Comparison of ENCODE assay signal across 9 cellular contexts in the genomic region with DNA sequence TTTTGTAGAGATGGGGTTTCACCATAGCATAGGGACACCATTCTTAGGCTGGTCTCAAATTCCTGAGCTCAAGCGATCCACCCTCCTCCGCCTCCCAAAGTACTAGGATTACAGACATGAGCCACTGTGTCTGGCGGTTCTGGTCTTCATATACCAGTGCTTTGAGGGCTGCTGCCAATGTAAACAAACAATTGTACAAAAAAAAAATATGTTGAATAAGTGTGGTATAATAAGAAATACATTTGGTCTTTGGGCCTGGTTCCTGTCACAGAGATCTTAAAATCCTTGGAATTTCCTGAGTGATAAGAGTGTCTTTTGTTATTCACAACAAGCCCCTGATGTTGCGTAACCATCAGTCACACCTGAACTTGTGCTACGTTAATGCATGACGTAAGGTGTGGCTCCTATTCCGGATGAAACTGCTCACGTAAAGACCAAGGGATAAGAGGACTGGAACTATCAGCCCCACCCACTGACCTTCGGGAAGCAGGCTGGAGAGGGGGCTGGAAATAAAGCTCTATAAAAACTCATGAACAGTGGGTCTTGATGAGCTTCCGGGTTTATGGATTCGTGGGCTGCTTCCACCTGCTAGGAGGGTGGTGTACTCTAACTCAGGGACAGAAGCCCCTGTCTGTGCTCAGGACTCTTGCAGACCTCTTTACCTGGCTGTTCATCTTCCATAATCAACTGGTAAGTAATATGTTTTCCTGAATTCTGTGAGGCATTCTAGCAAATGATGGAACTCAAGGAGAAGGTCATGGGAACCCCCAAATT. TPM values are rescaled to one million over a fixed set of nuclear protein-coding genes. Genes with fewer than 3 reads are reported as not detected.
A peak's percentile ranks its signal among the peaks of the same experiment; 100 is the strongest.
DNase-seq lines count a peak whose midpoint lies in the region; ATAC-seq and TF ChIP-seq lines count a peak whose summit lies in the region.
"Had no signal": no experiment of that assay in that cellular context is flagged by ENCODE, and none has a peak within 500 bp of the region (broad histone marks: within the 10 kb centered on the region; RNA-seq: fewer than 3 reads in every experiment).

No MANE protein-coding gene starts in this region.

- WGBS in heart right ventricle, 2 donors = 30 to 41% methylated on average over 11 of the region's 11 CpGs

- TF ChIP-seq CTCF in SU-DHL-6 (IDR thresholded peaks at IDR 0.05; ENCODE audit: insufficient read depth, low read length, poor library complexity, severe bottlenecking) (no peak), heart right ventricle (IDR thresholded peaks at IDR 0.05) (no peak)

- peak; percentile 27 to 91 (median 79) for ATAC-seq in heart right ventricle
- no peak for ATAC-seq in HG03571 (IDR thresholded peaks at IDR 0.05; ENCODE audit: unreplicated experiment)
- ATAC-seq in GM18858 (IDR thresholded peaks at IDR 0.05; ENCODE audit: unreplicated experiment) = no peak
- ATAC-seq in GM18867 (IDR thresholded peaks at IDR 0.05; ENCODE audit: unreplicated experiment) = no peak
- ATAC-seq: activated naive CD8-positive, alpha-beta T cell treated with anti-CD3 and anti-CD28 coated beads, Interleukin-2, amount 50 U/mL, for 24 hours had no signal

- peak overlapping the region; percentile 68 for H2AFZ ChIP-seq in SU-DHL-6 (ENCODE audit: low read depth, low read length, severe bottlenecking)

- H3K9me3 ChIP-seq in SU-DHL-6 (ENCODE audit: insufficient read depth, low read length) = no peaks in the 10 kb centered on the region
- H3K9me3 ChIP-seq in heart right ventricle = peaks cover 0 to 7% (median 0%) of the 10 kb centered on the region in 11 donors
- H3K9me3 ChIP-seq in skeletal muscle satellite cell (replicated peaks; ENCODE audit: low read length) = no peaks in the 10 kb centered on the region

- H3K79me2 ChIP-seq in SU-DHL-6 (ENCODE audit: insufficient read depth, low read length) = no peaks in the 10 kb centered on the region

- H3K4me3 ChIP-seq in SU-DHL-6 (ENCODE audit: insufficient read depth, low read length, poor library complexity, severe bottlenecking) (no peak overlapping the region), heart right ventricle (peak overlapping the region in 4 of 10 donors; percentile 16 to 28 (median 24)), skeletal muscle satellite cell (ENCODE audit: low read length) (no peak overlapping the region)

- H3K9ac ChIP-seq in SU-DHL-6 (ENCODE audit: low read length) = peak overlapping the region; percentile 18; the same call in 1 of the 2 replicates
- H3K9ac ChIP-seq in skeletal muscle satellite cell (ENCODE audit: low read depth, low read length) = no peak overlapping the region

- no peaks in the 10 kb centered on the region for H4K20me1 ChIP-seq in SU-DHL-6 (ENCODE audit: low read depth, low read length)

- H3K27me3 ChIP-seq in SU-DHL-6 (ENCODE audit: low read length) (no peaks in the 10 kb centered on the region), heart right ventricle (no peaks in the 10 kb centered on the region), skeletal muscle satellite cell (ENCODE audit: control insufficient read depth, insufficient read depth, low read length) (no peaks in the 10 kb centered on the region)

- intact Hi-C loops in heart right ventricle (cut with DNase I) (loop anchor here in 9 of 10 donors (1.0 to 10.0 kb wide), 11 partner anchors 141 to 373 kb away; partner anchors contain the start of gene A2ML1 (in 2 of the 9)), posterior vena cava (cut with DNase I) (loop anchor here (5.0 to 10.0 kb wide), 2 partner anchors 141 to 143 kb away; partner anchors contain the start of gene A2ML1 (in 2 of the 2))

- H3K4me2 ChIP-seq in SU-DHL-6 (ENCODE audit: low read depth, low read length, poor library complexity, severe bottlenecking) = no peak overlapping the region
- peak overlapping the region; percentile 41 for H3K4me2 ChIP-seq in skeletal muscle satellite cell (ENCODE audit: low read length)

- no peaks in the 10 kb centered on the region for H3K9me2 ChIP-seq in SU-DHL-6 (replicated peaks; ENCODE audit: insufficient read depth, low read length)

- no peak overlapping the region for H3K27ac ChIP-seq in SU-DHL-6 (ENCODE audit: low read depth, low read length)
- peak overlapping the region in 9 of 10 donors; percentile 20 to 75 (median 61) for H3K27ac ChIP-seq in heart right ventricle

- H3K4me1 ChIP-seq in heart right ventricle = peaks cover 0 to 25% (median 6%) of the 10 kb centered on the region in 9 donors
- peaks cover 13% of the 10 kb centered on the region for H3K4me1 ChIP-seq in skeletal muscle satellite cell (ENCODE audit: control insufficient read depth, insufficient read depth, low read length)

- no peaks in the 10 kb centered on the region for H3K36me3 ChIP-seq in SU-DHL-6 (ENCODE audit: low read length)
- H3K36me3 ChIP-seq in heart right ventricle = no peaks in the 10 kb centered on the region
- H3K36me3 ChIP-seq in skeletal muscle satellite cell (ENCODE audit: insufficient read depth, low read length) = no peaks in the 10 kb centered on the region

- H3F3A ChIP-seq in SU-DHL-6 (ENCODE audit: insufficient read depth) = no peaks in the 10 kb centered on the region

- peak; percentile 38 for DNase-seq in HPDE6-E6E7 (ENCODE audit: extremely low spot score)
- peak in 1 of 2 donors; percentile 32 for DNase-seq in heart right ventricle
- DNase-seq in posterior vena cava (ENCODE audit: low spot score) = no peak

RNA-seq across cellular contexts. Expression of gene RIMKLB, which starts 16.5 kb away (rescaled TPM):
- total RNA-seq in heart right ventricle (10 to 100 TPM; 10.5 to 16.4 (median 12.6) TPM), posterior vena cava (10 to 100 TPM; 51.1 to 56.3 TPM)
- 10 to 100 TPM in 1 of 2 donors, 1 to 10 TPM in 1; 7.2 to 65.9 TPM for polyA plus RNA-seq in heart right ventricle
- total RNA-seq in skeletal muscle satellite cell (2012; rRNA removed) = 16.6 and 19.5 TPM in 2 replicates

RNA-seq across cellular contexts. Expression of gene MFAP5, which starts 18.7 kb away (rescaled TPM):
- 10 to 100 TPM; 12.3 to 53.0 (median 22.7) TPM for total RNA-seq in heart right ventricle
- 10 to 100 TPM; 25.8 to 31.8 TPM for polyA plus RNA-seq in heart right ventricle
- total RNA-seq in skeletal muscle satellite cell (2012; rRNA removed) = 2.0 and 62.0 TPM in 2 replicates
- total RNA-seq in posterior vena cava = 100 to 1,000 TPM in 1 of 2 donors, 10 to 100 TPM in 1; 61.0 to 362 TPM

Comparison
In these comparisons a context has a peak if more than half of its experiments do, and no peak if none do; other contexts are left out.
1. ATAC-seq: peak in heart right ventricle (8 of 8); none in HG03571 (single experiment), GM18858 (single experiment) and GM18867 (single experiment).